ENCODE assay signal across 32 cellular contexts in the genomic region with DNA sequence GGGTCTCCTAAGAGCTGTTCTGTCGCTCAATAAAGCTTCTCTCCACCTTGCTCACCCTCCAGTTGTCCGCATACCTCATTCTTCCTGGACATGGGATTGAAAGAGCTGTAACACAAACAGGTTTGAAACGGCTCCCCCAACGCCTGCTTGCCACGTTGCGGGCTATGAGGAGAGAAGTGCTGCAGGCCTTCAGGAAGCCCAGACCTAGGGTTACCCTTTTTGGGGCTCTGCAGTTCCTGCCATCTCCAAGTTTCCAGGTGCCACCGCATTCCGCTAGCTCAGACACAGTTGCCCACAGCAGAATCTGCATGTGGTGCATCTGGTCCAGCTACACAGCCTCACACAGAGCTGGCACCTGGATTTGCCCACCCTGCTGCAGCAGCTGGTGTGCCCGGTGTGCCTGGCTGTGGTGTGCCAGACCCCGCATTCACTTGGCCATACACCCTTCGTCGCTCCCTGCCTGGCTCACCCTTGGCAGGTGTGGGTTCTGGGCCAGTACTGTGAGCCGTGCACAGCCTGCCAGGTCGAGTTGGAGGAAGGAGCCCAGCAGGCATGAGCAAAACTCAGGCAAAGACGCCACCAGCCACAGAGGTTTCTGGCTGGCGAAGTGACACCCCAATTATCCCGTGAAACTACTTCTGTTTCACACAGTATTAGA.
"Had no signal": no experiment of that assay in that cellular context is flagged by ENCODE, and none has a peak within 500 bp of the region (broad histone marks: within the 10 kb centered on the region; RNA-seq: fewer than 3 reads in every experiment).

No MANE protein-coding gene starts in this region.

- H3K27me3 Mint-ChIP-seq: activated B cell treated with CpG ODN at 0.5 μM for 24 hours; activated CD8-positive, alpha-beta T cell treated with anti-CD3 and anti-CD28 coated beads for 36 hours; activated naive CD8-positive, alpha-beta T cell treated with anti-CD3 and anti-CD28 coated beads, Interleukin-2, amount 10 ng/mL, durations not matched to agents 7 days and 5 days; activated T-helper 17 cell treated with anti-CD3 and anti-CD28 coated beads, Interleukin-2, amount 50 U/mL, for 72 hours; effector memory CD8-positive, alpha-beta T cell; T-cell had no signal

- H3K36me3 Mint-ChIP-seq: activated naive CD4-positive, alpha-beta T cell treated with anti-CD3 and anti-CD28 coated beads, Interleukin-2, amount 50 U/mL, for 72 hours; activated naive CD8-positive, alpha-beta T cell treated with anti-CD3 and anti-CD28 coated beads, Interleukin-2, amount 10 ng/mL, durations not matched to agents 7 days and 5 days; T-cell had no signal

- H3K9me3 ChIP-seq: esophagus squamous epithelium, gastroesophageal sphincter had no signal

- H3K9me3 Mint-ChIP-seq: activated CD8-positive, alpha-beta T cell treated with anti-CD3 and anti-CD28 coated beads for 36 hours; activated naive CD8-positive, alpha-beta T cell treated with anti-CD3 and anti-CD28 coated beads, Interleukin-2, amount 10 ng/mL, durations not matched to agents 7 days and 5 days; activated T-helper 17 cell treated with anti-CD3 and anti-CD28 coated beads, Interleukin-2, amount 50 U/mL, for 72 hours; T-helper 1 cell treated with Interleukin-12 subunit alpha and Interleukin-12 subunit beta and Interleukin-4 antibody, amounts not matched to agents 30 μg/mL and 1 μg/mL, for 36 hours; T-helper 2 cell treated with Interferon-gamma antibody and Interleukin-4, amounts not matched to agents 5 μg/mL and 100 μg/mL, for 36 hours had no signal

- H3K4me3 ChIP-seq: esophagus squamous epithelium, gastroesophageal sphincter had no signal

- H3K4me1 Mint-ChIP-seq: activated B cell treated with CpG ODN at 0.5 μM for 24 hours; activated naive CD8-positive, alpha-beta T cell treated with anti-CD3 and anti-CD28 coated beads, Interleukin-2, amount 10 ng/mL, durations not matched to agents 7 days and 5 days; activated T-helper 17 cell treated with anti-CD3 and anti-CD28 coated beads, Interleukin-2, amount 50 U/mL, for 72 hours; T-cell had no signal

- H3K27ac Mint-ChIP-seq: activated B cell treated with CpG ODN at 0.5 μM for 24 hours; activated CD8-positive, alpha-beta T cell treated with anti-CD3 and anti-CD28 coated beads for 36 hours; activated naive CD4-positive, alpha-beta T cell treated with anti-CD3 and anti-CD28 coated beads, Interleukin-2, amount 50 U/mL, for 72 hours; activated naive CD8-positive, alpha-beta T cell treated with anti-CD3 and anti-CD28 coated beads, Interleukin-2, amount 10 ng/mL, durations not matched to agents 7 days and 5 days; activated T-helper 17 cell treated with anti-CD3 and anti-CD28 coated beads, Interleukin-2, amount 50 U/mL, for 72 hours; effector memory CD8-positive, alpha-beta T cell; T-cell; T-helper 1 cell treated with Interleukin-12 subunit alpha and Interleukin-12 subunit beta and Interleukin-4 antibody, amounts not matched to agents 30 μg/mL and 1 μg/mL, for 36 hours; T-helper 2 cell treated with Interferon-gamma antibody and Interleukin-4, amounts not matched to agents 5 μg/mL and 100 μg/mL, for 36 hours had no signal

- ATAC-seq: activated CD4-positive, CD25-positive, alpha-beta regulatory T cell treated with anti-CD3 and anti-CD28 coated beads, Interleukin-2, amount 50 U/mL, for 24 hours; activated CD8-positive, alpha-beta T cell treated with anti-CD3 and anti-CD28 coated beads for 36 hours; activated naive CD4-positive, alpha-beta T cell treated with anti-CD3 and anti-CD28 coated beads, Interleukin-2, amount 50 U/mL, for 72 hours; activated T-helper 17 cell treated with anti-CD3 and anti-CD28 coated beads, Interleukin-2, amount 50 U/mL, for 72 hours; effector memory CD8-positive, alpha-beta T cell; gastroesophageal sphincter; T-cell had no signal

- H3K4me3 Mint-ChIP-seq: activated B cell treated with CpG ODN at 0.5 μM for 24 hours; activated CD8-positive, alpha-beta T cell treated with anti-CD3 and anti-CD28 coated beads for 36 hours; activated naive CD8-positive, alpha-beta T cell treated with anti-CD3 and anti-CD28 coated beads, Interleukin-2, amount 10 ng/mL, durations not matched to agents 7 days and 5 days; activated T-cell treated with anti-CD3 and anti-CD28 coated beads, Interleukin-2, amount 50 U/mL, for 4 hours; activated T-helper 17 cell treated with anti-CD3 and anti-CD28 coated beads, Interleukin-2, amount 50 U/mL, for 72 hours; effector memory CD8-positive, alpha-beta T cell; T-cell; T-helper 1 cell treated with Interleukin-12 subunit alpha and Interleukin-12 subunit beta and Interleukin-4 antibody, amounts not matched to agents 30 μg/mL and 1 μg/mL, for 36 hours; T-helper 2 cell treated with Interferon-gamma antibody and Interleukin-4, amounts not matched to agents 5 μg/mL and 100 μg/mL, for 36 hours had no signal

- FAIRE-seq: astrocyte, bronchial epithelial cell, colon had no signal

- DNase-seq: activated B cell treated with CpG ODN at 0.5 μM for 24 hours; activated CD4-positive, alpha-beta T cell treated with anti-CD3 and anti-CD28 coated beads for 48 hours; activated CD4-positive, alpha-beta T cell treated with anti-CD3 and anti-CD28 coated beads, Interleukin-2, amount 50 U/mL, for 1 hour; activated CD4-positive, alpha-beta T cell treated with anti-CD3 and anti-CD28 coated beads, Interleukin-2, amount 50 U/mL, for 48 hours; activated CD8-positive, alpha-beta memory T cell treated with anti-CD3 and anti-CD28 coated beads for 24 hours; activated CD8-positive, alpha-beta T cell treated with anti-CD3 and anti-CD28 coated beads for 36 hours; activated effector memory CD4-positive, alpha-beta T cell treated with Interleukin-2 at 50 U/mL for 16 hours; activated gamma-delta T cell treated with Interleukin-2 at 50 U/mL for 16 hours; activated naive CD4-positive, alpha-beta T cell treated with Interleukin-2 at 50 U/mL for 16 hours; activated naive CD8-positive, alpha-beta T cell treated with anti-CD3 and anti-CD28 coated beads, Interleukin-2, amount 10 ng/mL, durations not matched to agents 7 days and 5 days; activated T-cell treated with anti-CD3 and anti-CD28 coated beads, Interleukin-2, amount 50 U/mL, for 4 hours; brain microvascular endothelial cell; caudate nucleus; dermis blood vessel endothelial cell; effector CD4-positive, alpha-beta T cell; effector memory CD8-positive, alpha-beta T cell; erythroblast; esophagus squamous epithelium; foreskin melanocyte; SW 1271; T-cell; T1000; WERI-Rb-1 had no signal

- H3K27ac ChIP-seq: brain microvascular endothelial cell, esophagus squamous epithelium, gastroesophageal sphincter, WERI-Rb-1 had no signal

- H3K4me1 ChIP-seq: esophagus squamous epithelium, gastroesophageal sphincter had no signal

- H3K27me3 ChIP-seq: brain microvascular endothelial cell, esophagus squamous epithelium, gastroesophageal sphincter had no signal

- H3K36me3 ChIP-seq: brain microvascular endothelial cell, esophagus squamous epithelium, gastroesophageal sphincter, WERI-Rb-1 had no signal
